ENCODE assay signal across 18 cellular contexts in genomic region chr15:95450413-95450812, GRCh38.
DNase-seq lines count a peak whose midpoint lies in the region; ATAC-seq, FAIRE-seq and TF ChIP-seq lines count a peak whose summit lies in the region.
"Had no signal": no experiment of that assay in that cellular context is flagged by ENCODE, and none has a peak within 500 bp of the region (broad histone marks: within the 10 kb centered on the region; RNA-seq: fewer than 3 reads in every experiment).

No MANE protein-coding gene starts in this region.

- no peak overlapping the region for H3K27ac ChIP-seq in Peyer's patch
- H3K27ac ChIP-seq: A549, C4-2B had no signal

- H3K9me3 ChIP-seq in Peyer's patch: no peaks in the 10 kb centered on the region
- H3K9me3 ChIP-seq: A549, Caco-2 had no signal

- H3K27me3 ChIP-seq in bronchial epithelial cell (ENCODE audit: control insufficient read depth, insufficient read depth, low read length) (no peaks in the 10 kb centered on the region), Peyer's patch (no peaks in the 10 kb centered on the region)

- H3K4me3 Mint-ChIP-seq in HFFc6: no peak overlapping the region
- H3K4me3 Mint-ChIP-seq in nephron: no peak overlapping the region
- H3K4me3 Mint-ChIP-seq: CD4-positive, alpha-beta T cell; GM23338 had no signal

- H3K4me1 ChIP-seq in Peyer's patch: no peaks in the 10 kb centered on the region
- H3K4me1 ChIP-seq: A549, Caco-2 had no signal

- H3K27me3 Mint-ChIP-seq in HFFc6 (ENCODE audit: insufficient read depth) (no peaks in the 10 kb centered on the region), nephron (ENCODE audit: low read depth) (no peaks in the 10 kb centered on the region)
- H3K27me3 Mint-ChIP-seq: CD4-positive, alpha-beta T cell had no signal

- H3K36me3 Mint-ChIP-seq in HFFc6 (ENCODE audit: low read depth) (no peaks in the 10 kb centered on the region), nephron (ENCODE audit: low read depth) (peaks cover 4% of the 10 kb centered on the region)

- ATAC-seq in HG03460 (IDR thresholded peaks at IDR 0.05; ENCODE audit: unreplicated experiment): no peak
- ATAC-seq: A549, GM23338, HCT116 had no signal

- no peaks in the 10 kb centered on the region for H3K9me3 Mint-ChIP-seq in HFFc6
- H3K9me3 Mint-ChIP-seq in nephron: no peaks in the 10 kb centered on the region
- H3K9me3 Mint-ChIP-seq: CD4-positive, alpha-beta T cell; GM23338 had no signal

- H3K27ac Mint-ChIP-seq in HFFc6 (no peak overlapping the region), nephron (peak overlapping the region; percentile 44 to 72 (median 69))
- H3K27ac Mint-ChIP-seq: CD4-positive, alpha-beta T cell; GM23338 had no signal

- H3K4me3 ChIP-seq in bronchial epithelial cell (ENCODE audit: low read depth, low read length) (no peak overlapping the region), Peyer's patch (no peak overlapping the region)
- H3K4me3 ChIP-seq: A549, GM23338 had no signal

- TF ChIP-seq POLR2A in Peyer's patch (IDR thresholded peaks at IDR 0.05): no peak

- DNase-seq in EH (ENCODE audit: low read depth) (peak; percentile 36), HFFc6 (peak; percentile 21), bronchial epithelial cell (ENCODE audit: low read depth) (peak; percentile 10), KG1 (lab: John Stamatoyannopoulos, UW) (no peak), Peyer's patch (no peak)
- DNase-seq: AML-193; Caco-2; CD4-positive, alpha-beta T cell; GDM1 had no signal

- H3K4me1 Mint-ChIP-seq in HFFc6 (ENCODE audit: low read depth) (peaks cover 27% of the 10 kb centered on the region), nephron (peaks cover 35% of the 10 kb centered on the region)

- FAIRE-seq in bronchial epithelial cell (lab: Jason Lieb, UNC): no peak
- FAIRE-seq: D721Med, GM12892, H54 had no signal

- H3K36me3 ChIP-seq in bronchial epithelial cell (ENCODE audit: control insufficient read depth, insufficient read depth, low read length): no peaks in the 10 kb centered on the region
- H3K36me3 ChIP-seq in Peyer's patch: no peaks in the 10 kb centered on the region

- TF ChIP-seq CTCF in HFFc6 (IDR thresholded peaks at IDR 0.05) (no peak), bronchial epithelial cell (IDR thresholded peaks at IDR 0.05; ENCODE audit: insufficient read depth, low read length, severe bottlenecking) (no peak), nephron (IDR thresholded peaks at IDR 0.05; ENCODE audit: unreplicated experiment in 3 of 3) (no peak), Peyer's patch (IDR thresholded peaks at IDR 0.05) (no peak)

Comparison
In these comparisons a context has a peak if more than half of its experiments do, and no peak if none do; other contexts are left out.
1. DNase-seq: peak in EH (single experiment), HFFc6 (single experiment) and bronchial epithelial cell (single experiment); none in KG1 (single experiment) and Peyer's patch (0 of 3).